ENCODE assay signal across 3 cellular contexts in the genomic region with DNA sequence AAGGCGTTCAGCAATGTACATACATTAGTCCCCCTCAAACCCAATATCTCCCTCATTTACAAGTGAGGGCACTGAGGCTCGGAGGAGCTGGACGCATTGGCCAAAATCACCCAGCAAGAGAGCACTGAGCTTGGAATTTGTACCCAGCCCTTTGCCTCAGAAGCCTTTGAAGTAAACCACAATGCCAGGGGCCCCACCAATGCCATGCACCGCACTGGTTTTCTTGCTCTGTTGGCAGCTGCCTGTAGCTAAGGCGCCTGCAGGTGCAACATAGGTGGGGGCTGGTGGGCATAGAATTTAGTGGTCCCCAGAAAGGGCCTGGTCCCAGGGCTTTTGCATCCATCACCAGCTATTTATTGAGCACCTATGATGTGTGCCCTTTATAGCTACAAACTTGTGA.
"Had no signal": no experiment of that assay in that cellular context is flagged by ENCODE, and none has a peak within 500 bp of the region (broad histone marks: within the 10 kb centered on the region; RNA-seq: fewer than 3 reads in every experiment).

No MANE protein-coding gene starts in this region.

- DNase-seq: GDM1, GF-D8 had no signal

- H3K4me3 ChIP-seq: GM12878 had no signal

- ATAC-seq: GM12878 had no signal
